ENCODE assay signal across 18 cellular contexts in the genomic region with DNA sequence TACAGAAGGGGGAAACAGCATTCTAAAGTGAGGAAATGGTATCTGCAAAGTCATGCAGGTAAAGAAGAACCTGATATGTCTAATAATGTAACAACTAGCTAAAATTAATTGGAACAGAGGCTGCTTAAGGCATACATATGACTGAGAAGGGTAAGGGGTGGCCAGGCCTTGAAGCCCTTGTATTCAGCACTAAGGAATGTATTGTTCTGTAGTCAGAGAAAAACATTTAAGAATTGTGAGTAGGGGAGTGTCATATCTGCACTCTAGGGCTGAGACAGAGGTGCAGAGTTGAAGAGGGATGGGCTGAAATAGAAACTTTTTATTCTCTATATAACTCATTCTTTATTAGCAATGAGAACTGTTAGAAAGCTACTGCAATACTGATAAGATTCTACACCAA.
"Had no signal": no experiment of that assay in that cellular context is flagged by ENCODE, and none has a peak within 500 bp of the region (broad histone marks: within the 10 kb centered on the region; RNA-seq: fewer than 3 reads in every experiment).

No MANE protein-coding gene starts in this region.

- H3K27ac ChIP-seq: HL-60 had no signal

- DNase-seq: KBM-7, MG63, NCI-H1092, NCI-H1105 treated with DMSO at 0.1 percent for 48 hours, NCI-H1417 treated with DMSO at 0.1 percent for 48 hours, NCI-H146, NCI-H1694 treated with DMSO at 0.1 percent for 48 hours, NCI-H1930, NCI-H2081, NCI-H2107, NCI-H2227 treated with DMSO at 0.1 percent for 48 hours, NCI-H524 treated with DMSO at 0.1 percent for 48 hours, NCI-H69, NCI-H774, RPMI8226, SHP77 had no signal

- H3K9me3 ChIP-seq: MG63 had no signal

- H3K4me3 ChIP-seq: MG63 had no signal

- H3K36me3 ChIP-seq: MG63 had no signal

- H3K27me3 ChIP-seq: MG63 had no signal

- ATAC-seq: SK-N-SH treated with all-trans-retinoic acid at 6 μM for 48 hours had no signal
